ENCODE assay signal across 15 cellular contexts in genomic region chr7:7173956-7174632, GRCh38. TPM values are rescaled to one million over a fixed set of nuclear protein-coding genes. Genes with fewer than 3 reads are reported as not detected.
DNase-seq lines count a peak whose midpoint lies in the region; FAIRE-seq and TF ChIP-seq lines count a peak whose summit lies in the region.
"Had no signal": no experiment of that assay in that cellular context is flagged by ENCODE, and none has a peak within 500 bp of the region (broad histone marks: within the 10 kb centered on the region; RNA-seq: fewer than 3 reads in every experiment).

No MANE protein-coding gene starts in this region.

- no TSS peak for BruUV-seq in mammary epithelial cell (replicated peaks; lab: Mats Ljungman, UMichigan)

- H3K4me2 ChIP-seq in mammary epithelial cell (ENCODE audit: insufficient read depth, low read depth, low read length) (peak overlapping the region; percentile 47), keratinocyte (ENCODE audit: control insufficient read depth, extremely low read depth, insufficient read depth, low read depth, low read length) (peak overlapping the region; percentile 4)
- H3K4me2 ChIP-seq: BLaER1 had no signal

- H3K27ac ChIP-seq in mammary epithelial cell (ENCODE audit: insufficient read depth, low read depth, low read length) (peak overlapping the region; percentile 98), breast epithelium (no peak overlapping the region), keratinocyte (ENCODE audit: control insufficient read depth, insufficient read depth, low read length) (peak overlapping the region; percentile 99)
- H3K27ac ChIP-seq: 22Rv1, BLaER1 had no signal

- no peaks in the 10 kb centered on the region for H3K36me3 ChIP-seq in mammary epithelial cell (ENCODE audit: insufficient read depth, low read length)
- no peaks in the 10 kb centered on the region for H3K36me3 ChIP-seq in breast epithelium
- H3K36me3 ChIP-seq in bronchial epithelial cell (ENCODE audit: control insufficient read depth, insufficient read depth, low read length) = no peaks in the 10 kb centered on the region
- H3K36me3 ChIP-seq in keratinocyte (ENCODE audit: control insufficient read depth in 2 of 2, extremely low read depth in 1 of 2, insufficient read depth in 2 of 2, low read length in 2 of 2) = peaks cover 0 to 1% of the 10 kb centered on the region in 2 experiments

- H2AFZ ChIP-seq in mammary epithelial cell (ENCODE audit: low read depth, low read length) (no peak overlapping the region), keratinocyte (ENCODE audit: control insufficient read depth, low read length) (no peak overlapping the region)

- in situ Hi-C loops in mammary epithelial cell (cut with MboI; ENCODE audit: low sequenced_read_pairs in 2 of 2) = no loop called here

- H3K27me3 ChIP-seq in mammary epithelial cell (ENCODE audit: insufficient read depth, low read length) (no peaks in the 10 kb centered on the region), breast epithelium (no peaks in the 10 kb centered on the region), bronchial epithelial cell (ENCODE audit: control insufficient read depth, insufficient read depth, low read length) (no peaks in the 10 kb centered on the region), keratinocyte (ENCODE audit: control insufficient read depth, extremely low read depth, insufficient read depth, low read length) (no peaks in the 10 kb centered on the region)
- H3K27me3 ChIP-seq: BLaER1 had no signal

- 72% methylated on average over 6 of the region's 6 CpGs for WGBS in mammary epithelial cell (ENCODE audit: low coverage, missing lambda C conversion rate)

- H3K9me3 ChIP-seq in mammary epithelial cell (replicated peaks; ENCODE audit: insufficient read depth, low read length) = peaks cover 7% of the 10 kb centered on the region
- H3K9me3 ChIP-seq in breast epithelium = peaks cover 0 to 6% of the 10 kb centered on the region in 2 donors
- H3K9me3 ChIP-seq in keratinocyte (ENCODE audit: control insufficient read depth, low read depth, low read length) = peaks cover 2% of the 10 kb centered on the region

- H3K4me1 ChIP-seq in mammary epithelial cell (ENCODE audit: insufficient read depth, low read length) (peaks cover 52% of the 10 kb centered on the region), breast epithelium (no peaks in the 10 kb centered on the region), keratinocyte (ENCODE audit: control insufficient read depth, extremely low read depth, insufficient read depth, low read length) (peaks cover 50% of the 10 kb centered on the region)

- no peaks in the 10 kb centered on the region for H4K20me1 ChIP-seq in mammary epithelial cell (ENCODE audit: insufficient read depth, low read length)
- no peaks in the 10 kb centered on the region for H4K20me1 ChIP-seq in keratinocyte (ENCODE audit: control insufficient read depth, extremely low read depth, insufficient read depth, low read length)
- H4K20me1 ChIP-seq: BLaER1 had no signal

- FAIRE-seq in bronchial epithelial cell (lab: Jason Lieb, UNC) (no peak), keratinocyte (lab: Jason Lieb, UNC) (peak; percentile 87), GM12892 (lab: Jason Lieb, UNC) (no peak)
- FAIRE-seq: HTR-8/SVneo had no signal

- CTCF ChIA-PET in mammary epithelial cell (lab: Charles Lee; ENCODE audit: low non-redundant PET) = no interaction called here

- H3K9me1 ChIP-seq in keratinocyte (ENCODE audit: control insufficient read depth, extremely low read depth, insufficient read depth, low read length) = no peaks in the 10 kb centered on the region

- dilution Hi-C loops in mammary epithelial cell (cut with HindIII; ENCODE audit: low sequenced_read_pairs) = no loop called here
- dilution Hi-C loops in keratinocyte (cut with MboI; ENCODE audit: extremely low pct_ligation_motif_present, low sequenced_read_pairs) = no loop called here

- no peak overlapping the region for H3K4me3 ChIP-seq in mammary epithelial cell (replicated peaks in 1 of 3; ENCODE audit: insufficient read depth in 1 of 3, low read depth in 2 of 3, low read length in 3 of 3)
- no peak overlapping the region for H3K4me3 ChIP-seq in breast epithelium
- H3K4me3 ChIP-seq in bronchial epithelial cell (ENCODE audit: low read depth, low read length) = no peak overlapping the region
- no peak overlapping the region for H3K4me3 ChIP-seq in keratinocyte (ENCODE audit: control insufficient read depth in 2 of 3, extremely low read depth in 1 of 3, insufficient read depth in 2 of 3, low read depth in 1 of 3, low read length in 3 of 3)
- H3K4me3 ChIP-seq: BLaER1 had no signal

- peak; percentile 70 for DNase-seq in mammary epithelial cell
- DNase-seq in breast epithelium (ENCODE audit: low spot score in 2 of 2) = no peak
- DNase-seq in bronchial epithelial cell (ENCODE audit: low read depth) = peak; percentile 79
- DNase-seq in keratinocyte (ENCODE audit: low read depth, low spot score) = no peak
- no peak for DNase-seq in GM12892 (ENCODE audit: insufficient read length)
- DNase-seq in GOT3 (lab: John Stamatoyannopoulos, UW) = no peak
- no peak for DNase-seq in stimulated activated naive CD4-positive, alpha-beta T cell (lab: John Stamatoyannopoulos, UW)
- no peak for DNase-seq in SKM-1 (lab: John Stamatoyannopoulos, UW; ENCODE audit: unreplicated experiment)
- DNase-seq: CD8-positive, alpha-beta memory T cell; DMS53; H9; Karpas-422 had no signal

- H3K9ac ChIP-seq in mammary epithelial cell (ENCODE audit: insufficient read depth, low read length) = no peak overlapping the region
- peak overlapping the region; percentile 13 for H3K9ac ChIP-seq in keratinocyte (ENCODE audit: control insufficient read depth, extremely low read depth, insufficient read depth, low read length)
- H3K9ac ChIP-seq: BLaER1 had no signal

- peaks cover 47% of the 10 kb centered on the region for H3K79me2 ChIP-seq in mammary epithelial cell (ENCODE audit: insufficient read depth, low read length)
- no peaks in the 10 kb centered on the region for H3K79me2 ChIP-seq in keratinocyte (ENCODE audit: control insufficient read depth, insufficient read depth, low read length)

- intact Hi-C loops in mammary epithelial cell (cut with micrococcal nuclease) (no loop called here), breast epithelium (cut with DNase I; ENCODE audit: low total_unique reads) (no loop called here)

- TF ChIP-seq CTCF in mammary epithelial cell (conservative IDR thresholded peaks at IDR 0.05 in 1 of 2, IDR thresholded peaks at IDR 0.05 in 1 of 2; ENCODE audit: extremely low read depth in 1 of 2, insufficient read depth in 1 of 2, low read depth in 1 of 2, low read length in 2 of 2) (no peak), breast epithelium (IDR thresholded peaks at IDR 0.05) (no peak), bronchial epithelial cell (IDR thresholded peaks at IDR 0.05; ENCODE audit: insufficient read depth, low read length, severe bottlenecking) (no peak), keratinocyte (optimal IDR thresholded peaks at IDR 0.05 in 1 of 3, IDR thresholded peaks at IDR 0.05 in 1 of 3, conservative IDR thresholded peaks at IDR 0.05 in 1 of 3; ENCODE audit: extremely low read depth in 1 of 3, insufficient read depth in 2 of 3, low read length in 3 of 3) (no peak)

- no peak for TF ChIP-seq POLR2A in breast epithelium (IDR thresholded peaks at IDR 0.05)
- TF ChIP-seq POLR2A in GM12892 (IDR thresholded peaks at IDR 0.05; ENCODE audit: low read depth, low read length) = no peak

RNA-seq across cellular contexts. Expression of gene C1GALT1, which starts 8.2 kb away (rescaled TPM):
- total RNA-seq in mammary epithelial cell (10 to 100 TPM; 51.2 to 57.7 TPM), breast epithelium (10 to 100 TPM; 30.8 to 35.5 (median 34.7) TPM), bronchial epithelial cell (30.3 and 31.1 TPM in 2 replicates)
- polyA plus RNA-seq in mammary epithelial cell (27.5 TPM), keratinocyte (30.6 to 44.3 TPM (median 32.7 TPM) in 3 replicates)
- polyA minus RNA-seq in mammary epithelial cell (25.5 TPM), keratinocyte (2.3 to 32.5 TPM (median 12.1 TPM) in 3 replicates)
- 50.8 TPM for polyA plus RNA-seq in keratinocyte (2011; ENCODE audit: low read depth)
- polyA plus RNA-seq in keratinocyte (2011; cell fraction: cytosol; rRNA removed) = 13.2 and 30.3 TPM in 2 replicates
- polyA plus RNA-seq in keratinocyte (2011; cell fraction: nucleus; rRNA removed) = 38.1 and 51.3 TPM in 2 replicates
- polyA plus RNA-seq in keratinocyte (2012; ENCODE audit: low replicate concordance) = 18.1 and 24.4 TPM in 2 replicates
- 17.3 TPM for polyA minus RNA-seq in keratinocyte (2011; cell fraction: cytosol; rRNA and poly(A)+ RNA removed)
- 26.7 and 49.9 TPM in 2 replicates for polyA minus RNA-seq in keratinocyte (2011; cell fraction: nucleus; rRNA and poly(A)+ RNA removed)
- polyA plus RNA-seq in GM12892 (2012; ENCODE audit: missing spikeins) = 13.6 TPM

Comparison
In these comparisons a context has a peak if more than half of its experiments do, and no peak if none do; other contexts are left out.
1. DNase-seq: peak in mammary epithelial cell (single experiment) and bronchial epithelial cell (single experiment); none in breast epithelium (0 of 2), keratinocyte (single experiment), GM12892 (single experiment), GOT3 (single experiment), stimulated activated naive CD4-positive, alpha-beta T cell (0 of 6) and SKM-1 (single experiment).
2. H3K27ac ChIP-seq: peak in mammary epithelial cell (single experiment) and keratinocyte (single experiment); none in breast epithelium (0 of 2).